In the genomic region with DNA sequence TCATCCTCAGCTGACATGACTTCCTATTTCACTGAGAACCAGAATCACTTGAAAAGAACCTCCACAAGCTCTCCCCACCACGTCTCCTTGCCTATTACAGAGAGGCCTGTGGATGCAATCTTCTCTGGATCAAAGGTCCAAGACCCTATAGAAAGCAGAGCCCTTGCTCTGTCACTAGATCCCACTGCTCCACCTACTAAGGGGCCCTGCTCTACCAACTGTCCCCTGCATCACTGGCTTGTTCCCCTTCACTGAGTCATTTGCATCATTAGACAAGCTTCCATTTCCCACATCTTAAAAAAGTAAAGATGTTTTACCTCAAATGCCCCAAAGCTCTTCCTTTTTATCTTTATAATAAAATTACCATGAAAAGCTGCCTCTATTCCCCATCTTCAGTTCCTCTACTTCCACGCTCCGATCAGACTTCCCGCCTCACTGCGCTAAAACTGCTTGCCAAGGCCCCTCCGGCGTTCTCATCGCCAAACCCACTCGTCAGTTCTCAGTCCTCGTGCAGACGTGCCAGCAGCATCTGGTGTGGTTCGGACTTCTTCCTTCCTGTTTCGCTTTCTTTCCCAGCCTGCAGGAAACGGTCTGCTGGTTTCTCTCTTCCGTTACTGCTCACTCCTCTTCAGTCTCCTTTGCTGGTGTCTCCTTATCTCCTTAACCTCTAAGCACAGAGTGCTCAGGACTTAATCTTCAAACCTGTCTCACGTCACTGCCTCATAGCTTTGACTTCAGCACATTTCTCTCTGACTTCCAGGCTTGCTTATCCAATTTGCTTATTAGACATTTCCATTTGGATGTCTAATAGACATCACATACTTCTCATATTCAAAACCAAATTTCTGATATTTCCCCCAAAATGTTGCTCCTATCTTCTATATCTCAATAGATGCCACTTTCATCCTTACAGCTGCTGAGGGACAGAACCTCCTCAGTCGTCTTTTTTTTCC, we compare ENCODE assay signal across 8 cellular contexts. TPM values are rescaled to one million over a fixed set of nuclear protein-coding genes. Genes with fewer than 3 reads are reported as not detected.
DNase-seq lines count a peak whose midpoint lies in the region; ATAC-seq and TF ChIP-seq lines count a peak whose summit lies in the region.

No MANE protein-coding gene starts in this region.

- H2AK5ac ChIP-seq in neuronal stem cell (ENCODE audit: low read depth, low read length): no peak overlapping the region

- H3K79me2 ChIP-seq in OCI-LY7 (ENCODE audit: insufficient read depth, low read depth, low read length): no peaks in the 10 kb centered on the region

- H4K20me1 ChIP-seq in OCI-LY7 (ENCODE audit: insufficient read depth, low read length): no peaks in the 10 kb centered on the region; the same call in 1 of the 2 replicates

- peaks cover 27% of the 10 kb centered on the region for H3K36me3 ChIP-seq in OCI-LY7 (ENCODE audit: insufficient read depth, low read length)
- H3K36me3 ChIP-seq in right atrium auricular region: peaks cover 4% of the 10 kb centered on the region
- peaks cover 10 to 52% of the 10 kb centered on the region in 2 donors for H3K36me3 ChIP-seq in neuronal stem cell (replicated peaks in 1 of 2; ENCODE audit: control insufficient read depth in 2 of 2, insufficient read depth in 2 of 2, low read length in 2 of 2)

- no peak overlapping the region for H3K9ac ChIP-seq in neuronal stem cell (ENCODE audit: low read depth, low read length, poor library complexity)

- H3K4me1 ChIP-seq in OCI-LY7 (ENCODE audit: insufficient read depth, low read length, poor library complexity, severe bottlenecking): peaks cover 51% of the 10 kb centered on the region
- peaks cover 0 to 16% of the 10 kb centered on the region in 2 donors for H3K4me1 ChIP-seq in right atrium auricular region
- H3K4me1 ChIP-seq in neuronal stem cell (ENCODE audit: control insufficient read depth in 2 of 2, insufficient read depth in 1 of 2, low read depth in 1 of 2, low read length in 2 of 2): peaks cover 0 to 2% of the 10 kb centered on the region in 2 donors

- H3K27ac ChIP-seq in OCI-LY7 (ENCODE audit: low read depth, low read length, poor library complexity, severe bottlenecking) (peak overlapping the region; percentile 68), right atrium auricular region (peak overlapping the region; percentile 69 to 70), neuronal stem cell (replicated peaks; ENCODE audit: low read length) (no peak overlapping the region)

- DNase-seq in OCI-LY7 (ENCODE audit: low spot score) (peak; percentile 89), right atrium auricular region (ENCODE audit: low spot score) (peak; percentile 85), DMS 273 (lab: John Stamatoyannopoulos, UW; ENCODE audit: unreplicated experiment) (no peak), neuronal stem cell (ENCODE audit: low spot score) (no peak)
- peak; percentile 7 to 51 (median 29) for DNase-seq in activated naive CD4-positive, alpha-beta T cell (lab: John Stamatoyannopoulos, UW)
- peak; percentile 66 for DNase-seq in stimulated activated CD4-positive, alpha-beta T cell treated with anti-CD3 and anti-CD28 coated beads, Interleukin-2, amount 100 ng/mL, for 24 hours

- no peak overlapping the region for H4K91ac ChIP-seq in neuronal stem cell (ENCODE audit: low read depth, low read length, poor library complexity)

- no peak overlapping the region for H2BK120ac ChIP-seq in neuronal stem cell (ENCODE audit: low read depth, low read length)

- H4K8ac ChIP-seq in neuronal stem cell (ENCODE audit: low read depth, low read length): no peak overlapping the region

- H3K4me2 ChIP-seq in OCI-LY7 (ENCODE audit: low read length) (peak overlapping the region; percentile 86), neuronal stem cell (ENCODE audit: insufficient read depth, low read length, poor library complexity, severe bottlenecking) (no peak overlapping the region)

- no peak overlapping the region for H2BK5ac ChIP-seq in neuronal stem cell (ENCODE audit: low read length)

- H3K14ac ChIP-seq in neuronal stem cell (ENCODE audit: low read length): no peak overlapping the region

- peak; percentile 72 for TF ChIP-seq POLR2A in GM18505 (IDR thresholded peaks at IDR 0.05; ENCODE audit: borderline replicate concordance, extremely low read depth, insufficient read depth, insufficient read length)

- no peaks in the 10 kb centered on the region for H3K9me2 ChIP-seq in OCI-LY7 (ENCODE audit: insufficient read depth, low read length)

- H3K9me3 ChIP-seq in OCI-LY7 (ENCODE audit: low read length) (no peaks in the 10 kb centered on the region), right atrium auricular region (no peaks in the 10 kb centered on the region), neuronal stem cell (replicated peaks in 1 of 2; ENCODE audit: control insufficient read depth in 2 of 2, insufficient read depth in 1 of 2, low read depth in 1 of 2, low read length in 2 of 2) (peaks cover 3 to 12% of the 10 kb centered on the region in 2 donors)

- no TSS peak for BruUV-seq in OCI-LY7 (replicated peaks; lab: Mats Ljungman, UMichigan)

- no peak overlapping the region for H3K23ac ChIP-seq in neuronal stem cell (ENCODE audit: low read depth, low read length, poor library complexity)

- H3K79me1 ChIP-seq in neuronal stem cell (ENCODE audit: low read depth, low read length): no peaks in the 10 kb centered on the region

- POLR2A ChIA-PET in OCI-LY7 (lab: Charles Lee): interaction anchor here (1.1 to 1.2 kb wide), 5 partner anchors 12 to 40 kb away, joined by 3 to 5 read pairs (median 3); a partner anchor contains a TSS

- H2BK15ac ChIP-seq in neuronal stem cell (ENCODE audit: low read length): no peak overlapping the region

- peak; percentile 72 for ATAC-seq in GM18505 (IDR thresholded peaks at IDR 0.05; ENCODE audit: unreplicated experiment)
- ATAC-seq in HG02852 (IDR thresholded peaks at IDR 0.05; ENCODE audit: unreplicated experiment): peak; percentile 81

- no peak for TF ChIP-seq CTCF in OCI-LY7 (conservative IDR thresholded peaks at IDR 0.05; ENCODE audit: low read length)
- TF ChIP-seq CTCF in right atrium auricular region (IDR thresholded peaks at IDR 0.05): no peak

- H2AFZ ChIP-seq in OCI-LY7 (ENCODE audit: low read length) (peak overlapping the region; percentile 11; the same call in 1 of the 2 replicates), neuronal stem cell (ENCODE audit: low read length) (no peak overlapping the region)

- H2BK12ac ChIP-seq in neuronal stem cell (ENCODE audit: low read length): no peak overlapping the region

- intact Hi-C loops in OCI-LY7 (cut with micrococcal nuclease; ENCODE audit: unreplicated experiment): loop anchor here (1.0 kb wide), 4 partner anchors 13 to 87 kb away; no protein-coding TSS in a partner anchor

- H3K4ac ChIP-seq in neuronal stem cell (ENCODE audit: low read length): no peak overlapping the region

- H3K27me3 ChIP-seq in right atrium auricular region: no peaks in the 10 kb centered on the region
- no peaks in the 10 kb centered on the region for H3K27me3 ChIP-seq in neuronal stem cell (ENCODE audit: control insufficient read depth in 3 of 3, insufficient read depth in 3 of 3, low read depth in 1 of 3, low read length in 3 of 3)

- H3K18ac ChIP-seq in neuronal stem cell (ENCODE audit: low read length): no peak overlapping the region

- peak overlapping the region; percentile 61 for H3K4me3 ChIP-seq in OCI-LY7 (ENCODE audit: low read depth, low read length, poor library complexity, severe bottlenecking)
- peak overlapping the region; percentile 22 to 44 for H3K4me3 ChIP-seq in right atrium auricular region
- H3K4me3 ChIP-seq in neuronal stem cell (ENCODE audit: low read length in 2 of 2): no peak overlapping the region

- WGBS in neuronal stem cell (ENCODE audit: extremely low coverage in 2 of 2, insufficient read length in 2 of 2, insufficient replicate concordance in 1 of 2), 2 donors: 100% methylated on average over 2 of the region's 17 CpGs; no CpG with 5 or more reads in 1 of the 2 donors

- CTCF ChIA-PET in OCI-LY7 (lab: Charles Lee; ENCODE audit: unreplicated experiment): no interaction called here

RNA-seq across cellular contexts. Expression of a gene that starts 40.5 kb away (rescaled TPM):
- total RNA-seq in OCI-LY7 (2014; rRNA removed; shearing (Covaris generic)): 4.4 and 9.0 TPM in 2 replicates
- 7.2 and 7.3 TPM in 2 replicates for total RNA-seq in OCI-LY7 (2022)
- 10 to 100 TPM in 1 of 2 donors, 1 to 10 TPM in 1; 5.2 to 13.4 TPM for total RNA-seq in right atrium auricular region
- 17.5 TPM for polyA plus RNA-seq in neuronal stem cell (2013, experiment 1 of 2)
- polyA plus RNA-seq in neuronal stem cell (2013, experiment 2 of 2): 17.4 TPM

Comparison
In these comparisons a context has a peak if more than half of its experiments do, and no peak if none do; other contexts are left out.
1. DNase-seq: peak in OCI-LY7 (single experiment), activated naive CD4-positive, alpha-beta T cell (4 of 4), right atrium auricular region (single experiment) and stimulated activated CD4-positive, alpha-beta T cell treated with anti-CD3 and anti-CD28 coated beads, Interleukin-2, amount 100 ng/mL, for 24 hours (2 of 2); none in DMS 273 (single experiment) and neuronal stem cell (single experiment).
2. H3K4me3 ChIP-seq: peak in OCI-LY7 (single experiment) and right atrium auricular region (2 of 2); none in neuronal stem cell (0 of 2).